In the genomic region with DNA sequence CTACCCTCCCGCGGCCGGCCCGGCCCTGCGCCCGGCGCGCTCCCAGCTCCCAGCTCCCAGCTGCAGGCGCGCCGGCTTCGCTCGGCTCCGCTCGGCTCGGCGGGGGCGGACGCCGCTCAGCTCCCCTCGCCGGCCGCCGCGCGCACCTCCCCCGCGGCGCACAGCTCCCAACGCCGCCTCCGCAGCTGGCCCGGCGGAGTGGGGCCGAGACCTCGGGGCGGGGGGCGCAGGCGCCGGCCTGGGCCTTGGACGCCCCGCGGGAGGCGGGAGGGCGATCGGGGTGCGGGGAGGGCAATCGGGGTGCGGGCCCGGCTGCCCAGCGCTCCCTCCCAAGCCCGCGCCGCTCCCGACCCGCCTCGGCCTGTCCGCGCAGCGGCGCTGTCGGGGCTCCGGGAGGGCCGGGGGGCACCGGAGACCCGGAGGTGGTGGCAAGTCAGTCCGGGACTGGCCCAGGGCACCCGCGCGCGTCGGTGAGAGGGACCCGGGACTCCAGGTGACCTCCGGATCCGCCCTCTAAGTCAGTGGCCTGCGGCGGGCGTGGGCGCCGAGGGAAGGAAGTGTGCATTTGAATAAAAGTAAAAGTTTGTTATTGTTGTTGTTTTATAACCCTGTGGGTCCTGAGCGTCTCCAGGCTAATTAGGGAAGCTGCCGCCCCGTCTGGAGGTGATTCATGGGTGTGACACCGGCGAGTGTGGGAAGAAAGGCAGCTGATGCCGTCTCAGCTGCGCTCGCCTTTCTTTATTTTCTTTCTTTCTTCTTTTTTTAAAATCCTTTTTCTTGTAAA, we compare ENCODE assay signal across 7 cellular contexts. TPM values are rescaled to one million over a fixed set of nuclear protein-coding genes. Genes with fewer than 3 reads are reported as not detected.
DNase-seq lines count a peak whose midpoint lies in the region; ATAC-seq and TF ChIP-seq lines count a peak whose summit lies in the region.

A gene with protein sequence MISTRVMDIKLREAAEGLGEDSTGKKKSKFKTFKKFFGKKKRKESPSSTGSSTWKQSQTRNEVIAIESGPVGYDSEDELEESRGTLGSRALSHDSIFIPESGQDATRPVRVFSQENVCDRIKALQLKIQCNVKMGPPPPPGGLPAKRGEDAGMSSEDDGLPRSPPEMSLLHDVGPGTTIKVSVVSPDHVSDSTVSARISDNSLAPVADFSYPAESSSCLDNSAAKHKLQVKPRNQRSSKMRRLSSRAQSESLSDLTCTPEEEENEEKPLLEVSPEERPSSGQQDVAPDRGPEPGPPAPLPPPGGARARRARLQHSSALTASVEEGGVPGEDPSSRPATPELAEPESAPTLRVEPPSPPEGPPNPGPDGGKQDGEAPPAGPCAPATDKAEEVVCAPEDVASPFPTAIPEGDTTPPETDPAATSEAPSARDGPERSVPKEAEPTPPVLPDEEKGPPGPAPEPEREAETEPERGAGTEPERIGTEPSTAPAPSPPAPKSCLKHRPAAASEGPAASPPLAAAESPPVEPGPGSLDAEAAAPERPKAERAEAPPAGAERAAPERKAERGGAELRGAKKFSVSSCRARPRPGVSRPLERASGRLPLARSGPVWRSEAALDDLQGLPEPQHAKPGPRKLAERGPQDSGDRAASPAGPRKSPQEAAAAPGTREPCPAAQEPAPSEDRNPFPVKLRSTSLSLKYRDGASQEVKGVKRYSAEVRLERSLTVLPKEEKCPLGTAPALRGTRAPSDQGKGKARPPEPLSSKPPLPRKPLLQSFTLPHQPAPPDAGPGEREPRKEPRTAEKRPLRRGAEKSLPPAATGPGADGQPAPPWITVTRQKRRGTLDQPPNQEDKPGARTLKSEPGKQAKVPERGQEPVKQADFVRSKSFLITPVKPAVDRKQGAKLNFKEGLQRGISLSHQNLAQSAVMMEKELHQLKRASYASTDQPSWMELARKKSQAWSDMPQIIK (minus strand): TSS at position 93 of the 784 bp plus-strand sequence. CDS start 89,425 bp downstream, outside the sequence.

- peak within 1 kb of the TSS; percentile 68 for H2AFZ ChIP-seq in HCT116 (ENCODE audit: low read depth, low read length, poor library complexity, severe bottlenecking)

- TF ChIP-seq POLR2A in HCT116 (IDR thresholded peaks at IDR 0.05; ENCODE audit: borderline replicate concordance, extremely low read depth, insufficient read depth, insufficient read length), result no peak

- no peaks in the 10 kb centered on the region for H4K20me1 ChIP-seq in HCT116 (ENCODE audit: insufficient read depth)

- H3K4me3 ChIP-seq in HCT116 (replicated peaks in 1 of 2; ENCODE audit: low read depth in 1 of 2, low read length in 2 of 2), result peak within 1 kb of the TSS; percentile 42 to 59
- H3K4me3 ChIP-seq in RWPE2 (ENCODE audit: severe bottlenecking), result peak within 1 kb of the TSS; percentile 88
- H3K4me3 ChIP-seq in duodenal mucosa (ENCODE audit: low read depth in 1 of 2, low read length in 2 of 2), result peak within 1 kb of the TSS; percentile 52 to 55
- peak within 1 kb of the TSS; percentile 6 for H3K4me3 ChIP-seq in mononuclear cell (ENCODE audit: low read length)

- POLR2A ChIA-PET in HCT116 (lab: Charles Lee), result no interaction called here

- H3K36me3 ChIP-seq in HCT116 (ENCODE audit: control insufficient read depth in 1 of 2, insufficient read depth in 2 of 2, low read length in 2 of 2) (no peaks in the 10 kb centered on the region), RWPE2 (ENCODE audit: low read depth) (no peaks in the 10 kb centered on the region), duodenal mucosa (ENCODE audit: control insufficient read depth in 1 of 2, insufficient read depth in 2 of 2, low read length in 2 of 2) (no peaks in the 10 kb centered on the region)

- H3K4me1 ChIP-seq in HCT116 (ENCODE audit: control insufficient read depth in 1 of 2, insufficient read depth in 2 of 2, low read length in 2 of 2) (peaks cover 6 to 13% of the 10 kb centered on the region in 2 experiments; a peak in 2 of 4 replicates), RWPE2 (ENCODE audit: insufficient read depth, poor library complexity, severe bottlenecking) (peaks cover 3% of the 10 kb centered on the region), duodenal mucosa (ENCODE audit: control insufficient read depth in 1 of 2, insufficient read depth in 2 of 2, low read length in 2 of 2) (peaks cover 3 to 7% of the 10 kb centered on the region in 2 donors), mononuclear cell (ENCODE audit: insufficient read depth, low read length) (peaks cover 9% of the 10 kb centered on the region)

- peak in 1 of 3 experiments; percentile 33; a peak in 3 of 6 replicates for TF ChIP-seq CTCF in HCT116 (IDR thresholded peaks at IDR 0.05 in 2 of 3, conservative IDR thresholded peaks at IDR 0.05 in 1 of 3; ENCODE audit: borderline replicate concordance in 1 of 3, insufficient read depth in 1 of 3, low read depth in 2 of 3, low read length in 2 of 3)
- peak; percentile 52 for TF ChIP-seq CTCF in RWPE2 (IDR thresholded peaks at IDR 0.05; ENCODE audit: poor library complexity, severe bottlenecking)

- DNase-seq in HCT116 (ENCODE audit: low read depth, low spot score) (no peak), RWPE2 (ENCODE audit: low spot score) (no peak), OCI-M2 (lab: John Stamatoyannopoulos, UW; ENCODE audit: unreplicated experiment) (no peak), MV-4-11 (lab: John Stamatoyannopoulos, UW) (no peak)

- no peaks in the 10 kb centered on the region for H3K9me2 ChIP-seq in HCT116 (ENCODE audit: insufficient read depth)

- H3K27ac ChIP-seq in HCT116 (ENCODE audit: low read depth, low read length), result peak within 1 kb of the TSS; percentile 38; the same call in 1 of the 2 replicates
- no peak within 1 kb of the TSS for H3K27ac ChIP-seq in RWPE2 (ENCODE audit: poor library complexity, severe bottlenecking)
- H3K27ac ChIP-seq in duodenal mucosa (ENCODE audit: low read depth, low read length), result no peak within 1 kb of the TSS
- H3K27ac ChIP-seq in temporal lobe (ENCODE audit: low read depth, low read length), result peak within 1 kb of the TSS; percentile 30

- H3K9ac ChIP-seq in HCT116 (ENCODE audit: low read length) (peak within 1 kb of the TSS; percentile 30; the same call in 1 of the 2 replicates), duodenal mucosa (ENCODE audit: low read depth in 1 of 2, low read length in 2 of 2) (no peak within 1 kb of the TSS)

- ATAC-seq in HCT116 (peak; percentile 84), RWPE2 (ENCODE audit: low read depth) (peak; percentile 79)

- no peak for TF ChIP-seq RAD21 in HCT116 (IDR thresholded peaks at IDR 0.05; ENCODE audit: low read depth)

- CTCF ChIA-PET in HCT116 (lab: Charles Lee), result interaction anchor here (1.3 kb wide), 1 partner anchor 287 kb away, joined by 4 read pairs; no protein-coding TSS in a partner anchor

- H3K27me3 ChIP-seq in HCT116 (ENCODE audit: insufficient read depth, low read length) (no peaks in the 10 kb centered on the region), RWPE2 (ENCODE audit: insufficient read depth, poor library complexity, severe bottlenecking) (no peaks in the 10 kb centered on the region), duodenal mucosa (ENCODE audit: control insufficient read depth in 1 of 2, insufficient read depth in 2 of 2, low read length in 2 of 2) (peaks cover 34 to 47% of the 10 kb centered on the region in 2 donors), mononuclear cell (ENCODE audit: insufficient read depth, low read length) (peaks cover 45% of the 10 kb centered on the region)

- RAD21 ChIA-PET in HCT116 (lab: Charles Lee; ENCODE audit: low non-redundant PET in 1 of 2, low total read pairs in 2 of 2, uncharacterized antibody in 2 of 2, unreplicated experiment in 2 of 2), result interaction anchor here in 1 of 2 experiments (0.5 kb wide), 1 partner anchor 194 kb away, joined by 6 read pairs; no protein-coding TSS in a partner anchor

- H3K79me2 ChIP-seq in HCT116 (ENCODE audit: insufficient read depth, low read length), result no peaks in the 10 kb centered on the region

- H3K9me3 ChIP-seq in HCT116 (ENCODE audit: control insufficient read depth in 1 of 2, insufficient read depth in 1 of 2, low read depth in 1 of 2, low read length in 2 of 2) (no peaks in the 10 kb centered on the region), RWPE2 (ENCODE audit: severe bottlenecking) (no peaks in the 10 kb centered on the region), duodenal mucosa (ENCODE audit: control insufficient read depth in 1 of 2, low read length in 2 of 2) (no peaks in the 10 kb centered on the region), mononuclear cell (ENCODE audit: low read depth, low read length) (no peaks in the 10 kb centered on the region)

- intact Hi-C loops in HCT116 (cut with micrococcal nuclease), result no loop called here

- no TSS peak for BruUV-seq in HCT116 (replicated peaks; lab: Mats Ljungman, UMichigan)

- H3K4me2 ChIP-seq in HCT116 (ENCODE audit: low read length), result peak within 1 kb of the TSS; percentile 89

TF ChIP-seq in HCT116, 20 proteins besides CTCF, POLR2A, EP300 and RAD21:
- TF ChIP-seq SRF (IDR thresholded peaks at IDR 0.05; ENCODE audit: low read depth) (no peak), EGR1 (IDR thresholded peaks at IDR 0.05; ENCODE audit: low read depth) (peak; percentile 50; the same call in 1 of the 2 replicates), ZFX (IDR thresholded peaks at IDR 0.05) (peak; percentile 49; the same call in 1 of the 2 replicates)
TF ChIP-seq in HCT116: peak in this region for 2.

RNA-seq across cellular contexts. Expression of the gene that starts here (rescaled TPM):
- 1.1 TPM for total RNA-seq in HCT116 (2021; ENCODE audit: unreplicated experiment)
- polyA plus RNA-seq in HCT116 (2012), result 0.56 and 0.72 TPM in 2 replicates
- 1.6 TPM for total RNA-seq in mononuclear cell
- 1.2 TPM for total RNA-seq in temporal lobe

Comparison
In these comparisons a context has a peak if more than half of its experiments do, and no peak if none do; other contexts are left out.
1. H3K27ac ChIP-seq: peak in HCT116 (single experiment) and temporal lobe (single experiment); none in RWPE2 (single experiment) and duodenal mucosa (single experiment).
2. H3K4me3 ChIP-seq: peak in every context shown above with its lines; median percentile 88 in RWPE2; 54 in duodenal mucosa; 50 in HCT116; 6 in mononuclear cell.